In genomic region chr2:176123847-176124273, GRCh38 we compare ENCODE assay signal across 13 cellular contexts. TPM values are rescaled to one million over a fixed set of nuclear protein-coding genes. Genes with fewer than 3 reads are reported as not detected.
A peak's percentile ranks its signal among the peaks of the same experiment; 100 is the strongest.
DNase-seq lines count a peak whose midpoint lies in the region; ATAC-seq, FAIRE-seq and TF ChIP-seq lines count a peak whose summit lies in the region.
"Had no signal": no experiment of that assay in that cellular context is flagged by ENCODE, and none has a peak within 500 bp of the region (broad histone marks: within the 10 kb centered on the region; RNA-seq: fewer than 3 reads in every experiment).

No MANE protein-coding gene starts in this region.

- no peaks in the 10 kb centered on the region for H3K9me1 ChIP-seq in endothelial cell of umbilical vein (replicated peaks; ENCODE audit: control insufficient read depth, extremely low read depth, insufficient read depth, low read length)

- H4K5ac ChIP-seq in H9 (ENCODE audit: insufficient read length, low read depth, low read length), result no peak overlapping the region

- peak overlapping the region in 1 of 2 experiments; percentile 44; a peak in 2 of 5 replicates for H3K4me3 Mint-ChIP-seq in H9
- H3K4me3 Mint-ChIP-seq in progenitor cell of endocrine pancreas (ENCODE audit: low read depth), result peak overlapping the region; percentile 12

- TF ChIP-seq POLR2A in endothelial cell of umbilical vein (IDR thresholded peaks at IDR 0.05; ENCODE audit: low read depth, low read length) (no peak), thyroid gland (IDR thresholded peaks at IDR 0.05) (no peak)

- H3K14ac ChIP-seq in H9 (ENCODE audit: insufficient read depth, low read length), result no peak overlapping the region

- no peak overlapping the region for H4K91ac ChIP-seq in H9 (ENCODE audit: insufficient read length, low read depth, low read length)

- BruUV-seq in endothelial cell of umbilical vein (replicated peaks; lab: Mats Ljungman, UMichigan), result TSS peak; percentile 21

- H3K4me1 ChIP-seq in BE2C (no peaks in the 10 kb centered on the region), H9 (ENCODE audit: insufficient read depth, low read length) (no peaks in the 10 kb centered on the region), endothelial cell of umbilical vein (ENCODE audit: control insufficient read depth, extremely low read depth, insufficient read depth, low read length) (peaks cover 26% of the 10 kb centered on the region), thyroid gland (peaks cover 0 to 15% of the 10 kb centered on the region in 2 donors)

- H3K9ac ChIP-seq in H9 (ENCODE audit: extremely low read depth, insufficient read length, low read length) (no peak overlapping the region), endothelial cell of umbilical vein (replicated peaks; ENCODE audit: extremely low read depth, insufficient read depth, low read length) (no peak overlapping the region)

- H3K23ac ChIP-seq in H9 (ENCODE audit: insufficient read length, low read depth, low read length), result no peak overlapping the region

- CTCF ChIA-PET in endothelial cell of umbilical vein (lab: Charles Lee), result interaction anchor here (1.0 to 4.7 kb wide), 8 partner anchors 7 to 1041 kb away, joined by 3 to 28 read pairs (median 12); no protein-coding TSS in a partner anchor

- H3K27ac Mint-ChIP-seq in H9 (no peak overlapping the region), progenitor cell of endocrine pancreas (no peak overlapping the region)

- H2AK5ac ChIP-seq in H9 (ENCODE audit: insufficient read length, low read length), result no peak overlapping the region

- WGBS in H9 (ENCODE audit: extremely low coverage, insufficient read length, low lambda C conversion rate), result no CpG with 5 or more reads among the region's 21 CpGs
- WGBS in thyroid gland, 2 donors, result 14 to 18% methylated on average over 21 of the region's 21 CpGs

- DNase-seq in BE2C, result no peak
- DNase-seq in H9, result peak; percentile 23
- no peak for DNase-seq in endothelial cell of umbilical vein (ENCODE audit: low read depth, low spot score)
- DNase-seq in progenitor cell of endocrine pancreas (ENCODE audit: low spot score, unreplicated experiment), result no peak
- DNase-seq in WERI-Rb-1, result no peak
- no peak for DNase-seq in GDM1 (lab: John Stamatoyannopoulos, UW)
- DNase-seq in thyroid gland, result no peak
- DNase-seq: activated effector memory CD4-positive, alpha-beta T cell treated with anti-CD3 and anti-CD28 coated beads, Interleukin-2, amount 50 U/mL, for 16 hours; Calu3; head of caudate nucleus; Karpas-422; NCI-H2107 had no signal

- no peaks in the 10 kb centered on the region for H3K36me3 ChIP-seq in BE2C
- H3K36me3 ChIP-seq in endothelial cell of umbilical vein (ENCODE audit: control insufficient read depth in 2 of 2, extremely low read depth in 1 of 2, insufficient read depth in 2 of 2, low read length in 2 of 2), result no peaks in the 10 kb centered on the region
- H3K36me3 ChIP-seq in WERI-Rb-1, result no peaks in the 10 kb centered on the region
- H3K36me3 ChIP-seq in thyroid gland, result no peaks in the 10 kb centered on the region

- no peak overlapping the region for H2BK120ac ChIP-seq in H9 (ENCODE audit: low read depth, low read length, poor library complexity, severe bottlenecking)

- H3K4me2 ChIP-seq in H9 (ENCODE audit: insufficient read depth, insufficient read length, low read length) (no peak overlapping the region), endothelial cell of umbilical vein (ENCODE audit: insufficient read depth, low read length) (peak overlapping the region; percentile 80)

- no peak overlapping the region for H2BK20ac ChIP-seq in H9 (ENCODE audit: low read depth, low read length, poor library complexity, severe bottlenecking)

- no peaks in the 10 kb centered on the region for H3K23me2 ChIP-seq in H9 (ENCODE audit: insufficient read length, low read depth, low read length, poor library complexity, severe bottlenecking)

- peak overlapping the region; percentile 68 for H3K4me3 ChIP-seq in BE2C (ENCODE audit: low read depth, low read length)
- H3K4me3 ChIP-seq in endothelial cell of umbilical vein (replicated peaks in 1 of 3; ENCODE audit: insufficient read depth in 1 of 3, low read depth in 1 of 3, low read length in 3 of 3), result peak overlapping the region in 2 of 3 experiments; percentile 49 to 61
- no peak overlapping the region for H3K4me3 ChIP-seq in WERI-Rb-1 (ENCODE audit: low read depth, low read length)
- no peak overlapping the region for H3K4me3 ChIP-seq in thyroid gland (replicated peaks in 1 of 3)

- H3K9me3 Mint-ChIP-seq in H9, result peaks cover under 1 to 19% of the 10 kb centered on the region in 2 experiments; a peak in 4 of 5 replicates
- no peaks in the 10 kb centered on the region for H3K9me3 Mint-ChIP-seq in progenitor cell of endocrine pancreas (ENCODE audit: low read depth)

- FAIRE-seq in endothelial cell of umbilical vein (lab: Jason Lieb, UNC), result no peak

- ATAC-seq in HG03457 (IDR thresholded peaks at IDR 0.05; ENCODE audit: unreplicated experiment), result no peak

- H2AFZ ChIP-seq in H9 (ENCODE audit: low read length) (no peak overlapping the region), endothelial cell of umbilical vein (ENCODE audit: low read depth, low read length) (peak overlapping the region; percentile 89)

- H3K79me1 ChIP-seq in H9 (ENCODE audit: insufficient read depth, low read depth, low read length, poor library complexity, severe bottlenecking), result no peaks in the 10 kb centered on the region

- no peak overlapping the region for H4K8ac ChIP-seq in H9 (replicated peaks; ENCODE audit: insufficient read length, low read depth, low read length)

- H3K4ac ChIP-seq in H9 (ENCODE audit: low read depth, low read length), result no peak overlapping the region

- no peaks in the 10 kb centered on the region for H3K27me3 ChIP-seq in BE2C
- peaks cover 95% of the 10 kb centered on the region for H3K27me3 ChIP-seq in H9 (ENCODE audit: insufficient read depth, low read length)
- peaks cover 28 to 37% of the 10 kb centered on the region in 2 experiments for H3K27me3 ChIP-seq in endothelial cell of umbilical vein (ENCODE audit: control insufficient read depth in 2 of 2, insufficient read depth in 2 of 2, low read length in 2 of 2)
- H3K27me3 ChIP-seq in WERI-Rb-1 (ENCODE audit: insufficient read depth, low read depth, severe bottlenecking), result peaks cover 98% of the 10 kb centered on the region
- H3K27me3 ChIP-seq in thyroid gland, result peaks cover 77% of the 10 kb centered on the region

- H3K27me3 Mint-ChIP-seq in H9 (ENCODE audit: low read depth) (peaks cover 99% of the 10 kb centered on the region), progenitor cell of endocrine pancreas (peaks cover 92% of the 10 kb centered on the region)

- dilution Hi-C loops in endothelial cell of umbilical vein (cut with MboI; ENCODE audit: extremely low pct_ligation_motif_present, low sequenced_read_pairs), result no loop called here

- H2BK5ac ChIP-seq in H9 (ENCODE audit: insufficient read length, low read length), result no peak overlapping the region

- TF ChIP-seq CTCF in BE2C (IDR thresholded peaks at IDR 0.05; ENCODE audit: low read depth, low read length) (no peak), H9 (conservative IDR thresholded peaks at IDR 0.05) (no peak), endothelial cell of umbilical vein (IDR thresholded peaks at IDR 0.05; ENCODE audit: extremely low read depth in 1 of 2, insufficient read depth in 1 of 2, low read depth in 1 of 2, low read length in 2 of 2) (no peak), progenitor cell of endocrine pancreas (IDR thresholded peaks at IDR 0.05; ENCODE audit: unreplicated experiment) (no peak), WERI-Rb-1 (IDR thresholded peaks at IDR 0.05; ENCODE audit: low read depth, low read length) (no peak), thyroid gland (IDR thresholded peaks at IDR 0.05) (no peak)

- no peak overlapping the region for H2BK12ac ChIP-seq in H9 (ENCODE audit: insufficient read length, low read depth, low read length)

- H3K9me3 ChIP-seq in BE2C, result no peaks in the 10 kb centered on the region
- no peaks in the 10 kb centered on the region for H3K9me3 ChIP-seq in H9 (ENCODE audit: control insufficient read depth, low read depth, low read length)
- H3K9me3 ChIP-seq in endothelial cell of umbilical vein (replicated peaks; ENCODE audit: control insufficient read depth, insufficient read depth, low read length), result no peaks in the 10 kb centered on the region
- peaks cover 7% of the 10 kb centered on the region for H3K9me3 ChIP-seq in WERI-Rb-1 (ENCODE audit: severe bottlenecking)
- no peaks in the 10 kb centered on the region for H3K9me3 ChIP-seq in thyroid gland

- H3K79me2 ChIP-seq in H9 (ENCODE audit: insufficient read depth, low read length) (no peaks in the 10 kb centered on the region), endothelial cell of umbilical vein (ENCODE audit: control insufficient read depth, insufficient read depth, low read length) (no peaks in the 10 kb centered on the region)

- H3K36me3 Mint-ChIP-seq in H9 (ENCODE audit: insufficient read depth in 1 of 3, low read depth in 3 of 3), result no peaks in the 10 kb centered on the region; a peak in 2 of 7 replicates
- no peaks in the 10 kb centered on the region for H3K36me3 Mint-ChIP-seq in progenitor cell of endocrine pancreas (ENCODE audit: insufficient read depth)

- H4K20me1 ChIP-seq in H9 (ENCODE audit: control insufficient read depth, insufficient read depth, insufficient read length), result no peaks in the 10 kb centered on the region
- H4K20me1 ChIP-seq in endothelial cell of umbilical vein (replicated peaks; ENCODE audit: control insufficient read depth, extremely low read depth, insufficient read depth, low read length), result no peaks in the 10 kb centered on the region

- POLR2A ChIA-PET in endothelial cell of umbilical vein (lab: Charles Lee), result no interaction called here

- H3K4me1 Mint-ChIP-seq in H9, result peaks cover 8 to 18% of the 10 kb centered on the region in 2 experiments
- no peaks in the 10 kb centered on the region for H3K4me1 Mint-ChIP-seq in progenitor cell of endocrine pancreas (ENCODE audit: low read depth)

- H3K27ac ChIP-seq in H9 (ENCODE audit: insufficient read length, low read depth, low read length) (no peak overlapping the region), endothelial cell of umbilical vein (ENCODE audit: insufficient read depth, low read depth, low read length) (no peak overlapping the region), WERI-Rb-1 (no peak overlapping the region), thyroid gland (peak overlapping the region in 1 of 3 donors; percentile 51)

- no peak overlapping the region for H3T11ph ChIP-seq in H9 (ENCODE audit: low read length)

- no peak overlapping the region for H2BK15ac ChIP-seq in H9 (ENCODE audit: low read depth, low read length)

- intact Hi-C loops in endothelial cell of umbilical vein (cut with micrococcal nuclease), result no loop called here
- intact Hi-C loops in thyroid gland (cut with DNase I), result loop anchor here (10.0 kb wide), 1 partner anchor 1021 kb away; no protein-coding TSS in a partner anchor

- H3K56ac ChIP-seq in H9 (ENCODE audit: insufficient read length, low read depth, low read length), result no peak overlapping the region

- H3K18ac ChIP-seq in H9 (ENCODE audit: insufficient read length, low read depth, low read length), result no peak overlapping the region

RNA-seq across cellular contexts. Expression of gene HOXD9, which starts 1.3 kb away (rescaled TPM):
- polyA plus RNA-seq in BE2C (2012; ENCODE audit: insufficient read depth, insufficient read length, low read depth), result 22.9 TPM
- total RNA-seq in H9 (2021), result not detected in 2 replicates
- total RNA-seq in endothelial cell of umbilical vein, result 3.5 and 3.9 TPM in 2 replicates
- polyA plus RNA-seq in endothelial cell of umbilical vein, result 1.9 and 2.3 TPM in 2 replicates
- polyA plus RNA-seq in endothelial cell of umbilical vein (2011; cell fraction: cytosol; rRNA removed), result 1.2 and 1.9 TPM in 2 replicates
- 1.0 and 1.2 TPM in 2 replicates for polyA plus RNA-seq in endothelial cell of umbilical vein (2011; cell fraction: nucleus; rRNA removed)
- 3.6 and 4.5 TPM in 2 replicates for polyA plus RNA-seq in endothelial cell of umbilical vein (2012)
- 0.40 and 0.46 TPM in 2 replicates for polyA minus RNA-seq in endothelial cell of umbilical vein
- 2.0 TPM for polyA minus RNA-seq in endothelial cell of umbilical vein (2011; cell fraction: cytosol; rRNA and poly(A)+ RNA removed)
- 0.53 and 1.4 TPM in 2 replicates for polyA minus RNA-seq in endothelial cell of umbilical vein (2011; cell fraction: nucleus; rRNA and poly(A)+ RNA removed)
- total RNA-seq in progenitor cell of endocrine pancreas, result not detected in 2 replicates
- 1 to 10 TPM in 3 of 4 donors, under 1 TPM in 1; 0.83 to 3.9 (median 2.3) TPM for total RNA-seq in thyroid gland
- total RNA-seq: Calu3 had no signal

RNA-seq across cellular contexts. Expression of gene HOXD8, which starts 5.6 kb away (rescaled TPM):
- 14.6 TPM for polyA plus RNA-seq in BE2C (2012; ENCODE audit: insufficient read depth, insufficient read length, low read depth)
- not detected in 2 replicates for total RNA-seq in H9 (2021)
- total RNA-seq in endothelial cell of umbilical vein, result 14.9 and 15.6 TPM in 2 replicates
- 6.4 and 7.2 TPM in 2 replicates for polyA plus RNA-seq in endothelial cell of umbilical vein
- polyA plus RNA-seq in endothelial cell of umbilical vein (2011; cell fraction: cytosol; rRNA removed), result 7.9 and 8.0 TPM in 2 replicates
- 5.3 and 7.6 TPM in 2 replicates for polyA plus RNA-seq in endothelial cell of umbilical vein (2011; cell fraction: nucleus; rRNA removed)
- 13.0 and 15.6 TPM in 2 replicates for polyA plus RNA-seq in endothelial cell of umbilical vein (2012)
- 3.2 and 4.6 TPM in 2 replicates for polyA minus RNA-seq in endothelial cell of umbilical vein
- not detected for polyA minus RNA-seq in endothelial cell of umbilical vein (2011; cell fraction: cytosol; rRNA and poly(A)+ RNA removed)
- polyA minus RNA-seq in endothelial cell of umbilical vein (2011; cell fraction: nucleus; rRNA and poly(A)+ RNA removed), result 2.6 and 3.6 TPM in 2 replicates
- total RNA-seq in progenitor cell of endocrine pancreas, result not detected in 2 replicates
- 10 to 100 TPM in 2 of 4 donors, 1 to 10 TPM in 2; 4.1 to 24.9 (median 9.9) TPM for total RNA-seq in thyroid gland
- total RNA-seq: Calu3 had no signal

RNA-seq across cellular contexts. Expression of gene HOXD10, which starts 7.3 kb away (rescaled TPM):
- polyA plus RNA-seq in BE2C (2012; ENCODE audit: insufficient read depth, insufficient read length, low read depth), result 0.94 TPM
- total RNA-seq in H9 (2021), result not detected in 2 replicates
- total RNA-seq in endothelial cell of umbilical vein, result not detected in 2 replicates
- polyA plus RNA-seq in endothelial cell of umbilical vein, result not detected in 2 replicates
- not detected in 2 replicates for polyA plus RNA-seq in endothelial cell of umbilical vein (2011; cell fraction: cytosol; rRNA removed)
- polyA plus RNA-seq in endothelial cell of umbilical vein (2011; cell fraction: nucleus; rRNA removed), result not detected in 2 replicates
- polyA plus RNA-seq in endothelial cell of umbilical vein (2012), result not detected in 2 replicates
- polyA minus RNA-seq in endothelial cell of umbilical vein, result not detected in 2 replicates
- not detected for polyA minus RNA-seq in endothelial cell of umbilical vein (2011; cell fraction: cytosol; rRNA and poly(A)+ RNA removed)
- not detected in 2 replicates for polyA minus RNA-seq in endothelial cell of umbilical vein (2011; cell fraction: nucleus; rRNA and poly(A)+ RNA removed)
- not detected in 2 replicates for total RNA-seq in progenitor cell of endocrine pancreas
- under 1 TPM in 2 of 4 donors, not detected in 2; 0.33 to 0.54 TPM for total RNA-seq in thyroid gland
- total RNA-seq: Calu3 had no signal

RNA-seq across cellular contexts. Expression of gene HOXD11, which starts 16.8 kb away (rescaled TPM):
- polyA plus RNA-seq in BE2C (2012; ENCODE audit: insufficient read depth, insufficient read length, low read depth), result not detected
- total RNA-seq in H9 (2021) (not detected in 2 replicates), endothelial cell of umbilical vein (not detected in 2 replicates), progenitor cell of endocrine pancreas (not detected in 2 replicates), thyroid gland (not detected)
- not detected in 2 replicates for polyA plus RNA-seq in endothelial cell of umbilical vein
- polyA plus RNA-seq in endothelial cell of umbilical vein (2011; cell fraction: cytosol; rRNA removed), result not detected in 2 replicates
- not detected in 2 replicates for polyA plus RNA-seq in endothelial cell of umbilical vein (2011; cell fraction: nucleus; rRNA removed)
- not detected in 2 replicates for polyA plus RNA-seq in endothelial cell of umbilical vein (2012)
- polyA minus RNA-seq in endothelial cell of umbilical vein, result not detected in 2 replicates
- polyA minus RNA-seq in endothelial cell of umbilical vein (2011; cell fraction: cytosol; rRNA and poly(A)+ RNA removed), result 1.0 TPM
- polyA minus RNA-seq in endothelial cell of umbilical vein (2011; cell fraction: nucleus; rRNA and poly(A)+ RNA removed), result not detected in 2 replicates
- total RNA-seq: Calu3 had no signal

RNA-seq across cellular contexts. Expression of gene HOXD12, which starts 24.3 kb away (rescaled TPM):
- not detected for polyA plus RNA-seq in BE2C (2012; ENCODE audit: insufficient read depth, insufficient read length, low read depth)
- not detected in 2 replicates for total RNA-seq in H9 (2021)
- total RNA-seq in endothelial cell of umbilical vein, result not detected in 2 replicates
- polyA plus RNA-seq in endothelial cell of umbilical vein, result not detected in 2 replicates
- polyA plus RNA-seq in endothelial cell of umbilical vein (2011; cell fraction: cytosol; rRNA removed), result not detected in 2 replicates
- not detected in 2 replicates for polyA plus RNA-seq in endothelial cell of umbilical vein (2011; cell fraction: nucleus; rRNA removed)
- polyA plus RNA-seq in endothelial cell of umbilical vein (2012), result not detected in 2 replicates
- polyA minus RNA-seq in endothelial cell of umbilical vein, result not detected in 2 replicates
- polyA minus RNA-seq in endothelial cell of umbilical vein (2011; cell fraction: cytosol; rRNA and poly(A)+ RNA removed), result not detected
- not detected in 2 replicates for polyA minus RNA-seq in endothelial cell of umbilical vein (2011; cell fraction: nucleus; rRNA and poly(A)+ RNA removed)
- total RNA-seq in progenitor cell of endocrine pancreas, result not detected in 2 replicates
- not detected for total RNA-seq in thyroid gland
- total RNA-seq: Calu3 had no signal

Comparison
In these comparisons a context has a peak if more than half of its experiments do, and no peak if none do; other contexts are left out.
1. H3K4me3 ChIP-seq: peak in BE2C (single experiment) and endothelial cell of umbilical vein (2 of 3); none in WERI-Rb-1 (single experiment) and thyroid gland (0 of 3).